8 cellular contexts compared by ENCODE assay signal in the genomic region with DNA sequence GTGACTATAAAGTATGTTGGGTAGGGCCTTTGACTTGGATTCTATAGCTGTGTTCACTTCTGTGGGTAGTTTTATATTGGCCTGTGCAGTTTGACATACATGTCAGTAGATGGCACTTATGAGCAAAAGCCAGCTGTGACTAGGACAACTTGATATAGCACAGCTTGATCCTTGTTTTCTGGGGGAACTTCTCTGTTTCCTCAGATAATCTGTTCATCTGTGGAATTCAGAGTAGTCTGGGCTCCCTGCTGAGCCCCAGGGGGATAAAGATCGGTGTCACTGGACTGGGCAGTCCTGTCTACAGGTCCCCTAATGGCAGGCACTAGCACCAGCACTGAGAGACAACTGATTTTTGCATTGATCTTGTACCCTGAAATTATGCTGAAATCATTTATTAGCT. TPM values are rescaled to one million over a fixed set of nuclear protein-coding genes. Genes with fewer than 3 reads are reported as not detected.
A peak's percentile ranks its signal among the peaks of the same experiment; 100 is the strongest.
DNase-seq lines count a peak whose midpoint lies in the region; ATAC-seq and TF ChIP-seq lines count a peak whose summit lies in the region.

No MANE protein-coding gene starts in this region.

- H3K27ac Mint-ChIP-seq in naive thymus-derived CD4-positive, alpha-beta T cell = no peak overlapping the region

- no peak overlapping the region for H3K4me3 Mint-ChIP-seq in naive thymus-derived CD4-positive, alpha-beta T cell

- H3K36me3 ChIP-seq in naive thymus-derived CD4-positive, alpha-beta T cell (ENCODE audit: control insufficient read depth in 2 of 3, insufficient read depth in 3 of 3, low read length in 3 of 3) = no peaks in the 10 kb centered on the region
- no peaks in the 10 kb centered on the region for H3K36me3 ChIP-seq in ascending aorta

- H3K9me3 Mint-ChIP-seq in naive thymus-derived CD4-positive, alpha-beta T cell = peaks cover 0 to 11% (median 0%) of the 10 kb centered on the region in 11 donors

- POLR2A ChIA-PET in naive thymus-derived CD4-positive, alpha-beta T cell (lab: Charles Lee) = no interaction called here

- intact Hi-C loops in naive thymus-derived CD4-positive, alpha-beta T cell (cut with micrococcal nuclease) = loop anchor here in 1 of 2 donors (10.0 kb wide), 1 partner anchor 401 kb away; no protein-coding TSS in a partner anchor
- intact Hi-C loops in ascending aorta (cut with DNase I) = no loop called here

- no peaks in the 10 kb centered on the region for H3K27me3 ChIP-seq in naive thymus-derived CD4-positive, alpha-beta T cell (ENCODE audit: control insufficient read depth in 2 of 2, insufficient read depth in 2 of 2, low read length in 2 of 2)
- no peaks in the 10 kb centered on the region for H3K27me3 ChIP-seq in ascending aorta

- H3K9me3 ChIP-seq in naive thymus-derived CD4-positive, alpha-beta T cell (ENCODE audit: control insufficient read depth in 2 of 3, low read length in 3 of 3) = no peaks in the 10 kb centered on the region
- H3K9me3 ChIP-seq in ascending aorta = no peaks in the 10 kb centered on the region

- DNase-seq in NCI-H446 treated with DMSO at 0.1 percent for 48 hours (lab: John Stamatoyannopoulos, UW) = peak; percentile 3
- peak; percentile 66 for DNase-seq in choroid plexus epithelial cell (ENCODE audit: low read depth)
- DNase-seq in mucosa of gallbladder (ENCODE audit: low spot score) = peak; percentile 14
- no peak for DNase-seq in naive thymus-derived CD4-positive, alpha-beta T cell
- DNase-seq in ascending aorta (ENCODE audit: low spot score in 2 of 2) = no peak

- CTCF ChIA-PET in naive thymus-derived CD4-positive, alpha-beta T cell (lab: Charles Lee) = no interaction called here

- ATAC-seq in GM18498 (IDR thresholded peaks at IDR 0.05; ENCODE audit: unreplicated experiment) (peak; percentile 82), HG02840 (IDR thresholded peaks at IDR 0.05; ENCODE audit: low FRiP score, unreplicated experiment) (peak; percentile 73), GM21825 (IDR thresholded peaks at IDR 0.05; ENCODE audit: unreplicated experiment) (no peak)
- no peak for ATAC-seq in naive thymus-derived CD4-positive, alpha-beta T cell

- TF ChIP-seq CTCF in choroid plexus epithelial cell (conservative IDR thresholded peaks at IDR 0.05; ENCODE audit: low read depth, low read length) (peak; percentile 65), ascending aorta (IDR thresholded peaks at IDR 0.05) (peak in 1 of 3 experiments; percentile 43)

- H3K4me1 ChIP-seq in naive thymus-derived CD4-positive, alpha-beta T cell (ENCODE audit: control insufficient read depth in 2 of 2, insufficient read depth in 2 of 2, low read length in 2 of 2) = no peaks in the 10 kb centered on the region
- no peaks in the 10 kb centered on the region for H3K4me1 ChIP-seq in ascending aorta

- no peaks in the 10 kb centered on the region for H3K27me3 Mint-ChIP-seq in naive thymus-derived CD4-positive, alpha-beta T cell

- H3K4me1 Mint-ChIP-seq in naive thymus-derived CD4-positive, alpha-beta T cell = no peaks in the 10 kb centered on the region

- H3K36me3 Mint-ChIP-seq in naive thymus-derived CD4-positive, alpha-beta T cell = no peaks in the 10 kb centered on the region

- H3K4me3 ChIP-seq in choroid plexus epithelial cell (ENCODE audit: low read depth, low read length) (no peak overlapping the region), ascending aorta (no peak overlapping the region)
- no peak overlapping the region for H3K4me3 ChIP-seq in naive thymus-derived CD4-positive, alpha-beta T cell (ENCODE audit: low read length)

- H3K27ac ChIP-seq in naive thymus-derived CD4-positive, alpha-beta T cell (ENCODE audit: low read depth, low read length) = no peak overlapping the region
- no peak overlapping the region for H3K27ac ChIP-seq in ascending aorta

RNA-seq across cellular contexts. Expression of a gene that starts 25.4 kb away (rescaled TPM):
- total RNA-seq in mucosa of gallbladder (125 TPM), ascending aorta (not detected)
- not detected for total RNA-seq in naive thymus-derived CD4-positive, alpha-beta T cell
- polyA plus RNA-seq in naive thymus-derived CD4-positive, alpha-beta T cell = not detected

Comparison
In these comparisons a context has a peak if more than half of its experiments do, and no peak if none do; other contexts are left out.
1. ATAC-seq: peak in GM18498 (single experiment) and HG02840 (single experiment); none in naive thymus-derived CD4-positive, alpha-beta T cell (single experiment) and GM21825 (single experiment).
2. DNase-seq: peak in NCI-H446 treated with DMSO at 0.1 percent for 48 hours (single experiment), choroid plexus epithelial cell (single experiment) and mucosa of gallbladder (single experiment); none in naive thymus-derived CD4-positive, alpha-beta T cell (0 of 9) and ascending aorta (0 of 2).
3. RNA of a gene that starts 25.4 kb away (total RNA-seq): 125 TPM in mucosa of gallbladder (single experiment); not detected in naive thymus-derived CD4-positive, alpha-beta T cell and not detected in ascending aorta (single experiment); every median in the first group is over 100 times any median in the second.